In the genomic region with DNA sequence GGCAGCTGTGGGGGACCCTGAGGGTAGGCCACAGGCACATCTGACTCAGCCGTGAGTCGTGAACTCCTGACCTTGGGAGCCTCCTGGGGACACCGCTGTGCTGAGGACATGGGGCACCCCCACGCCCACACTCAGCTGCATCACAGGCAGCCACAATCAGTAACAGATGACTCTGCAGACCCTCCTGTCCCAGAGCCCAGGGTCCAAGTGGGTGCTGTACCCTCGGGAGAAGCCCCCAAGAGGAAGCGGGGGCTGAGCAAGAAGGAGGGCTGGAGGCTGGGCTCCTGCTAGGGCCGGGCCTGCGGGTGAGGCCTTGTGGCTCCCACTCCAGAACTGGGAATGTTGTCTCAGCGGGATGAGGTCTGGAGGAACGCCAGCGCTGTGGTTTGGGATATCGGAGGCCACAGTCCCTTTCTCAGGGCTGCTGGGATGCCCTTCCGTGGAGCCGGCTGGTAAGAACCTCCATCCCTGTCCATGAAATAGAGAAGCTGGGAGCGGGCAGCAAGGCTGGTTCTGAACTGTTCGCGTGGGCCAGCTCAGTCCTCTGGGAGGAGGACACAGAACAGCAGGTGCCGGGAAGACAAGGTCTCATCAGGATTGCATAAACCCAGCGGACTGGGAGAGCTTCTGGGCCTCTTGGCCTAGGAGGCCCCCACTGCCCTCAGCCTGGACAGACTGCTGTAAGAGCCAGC, we compare ENCODE assay signal across 8 cellular contexts. TPM values are rescaled to one million over a fixed set of nuclear protein-coding genes. Genes with fewer than 3 reads are reported as not detected.
DNase-seq lines count a peak whose midpoint lies in the region; ATAC-seq, FAIRE-seq and TF ChIP-seq lines count a peak whose summit lies in the region.

No MANE protein-coding gene starts in this region.

- H3K79me2 ChIP-seq in trophoblast cell (ENCODE audit: control insufficient read depth, insufficient read depth, low read length, poor library complexity) = peaks cover 15% of the 10 kb centered on the region

- no peak overlapping the region for H3K9ac ChIP-seq in trophoblast cell (ENCODE audit: low read length)

- intact Hi-C loops in breast epithelium (cut with DNase I; ENCODE audit: low total_unique reads) (no loop called here), spleen (cut with DNase I; ENCODE audit: low total_unique reads) (no loop called here), pancreas (cut with DNase I) (no loop called here)

- no peak for FAIRE-seq in pancreas (lab: Jason Lieb, UNC)

- H2BK12ac ChIP-seq in trophoblast cell (ENCODE audit: low read length) = peak overlapping the region; percentile 74

- H4K12ac ChIP-seq in trophoblast cell (ENCODE audit: low read depth, low read length) = no peak overlapping the region

- no peak overlapping the region for H3K4me3 ChIP-seq in AG09309 (ENCODE audit: control insufficient read depth, low read depth, low read length)
- no peak overlapping the region for H3K4me3 ChIP-seq in breast epithelium
- no peak overlapping the region for H3K4me3 ChIP-seq in trophoblast cell (ENCODE audit: low read depth, low read length)
- no peak overlapping the region for H3K4me3 ChIP-seq in spleen
- H3K4me3 ChIP-seq in pancreas = no peak overlapping the region

- no peak for ATAC-seq in GM19452 (IDR thresholded peaks at IDR 0.05; ENCODE audit: unreplicated experiment)
- ATAC-seq in pancreas = no peak
- no peak for ATAC-seq in GM19351 (IDR thresholded peaks at IDR 0.05; ENCODE audit: unreplicated experiment)

- H2BK120ac ChIP-seq in trophoblast cell (ENCODE audit: insufficient read depth, low read length, poor library complexity) = no peak overlapping the region

- H3K27me3 ChIP-seq in breast epithelium = no peaks in the 10 kb centered on the region
- no peaks in the 10 kb centered on the region for H3K27me3 ChIP-seq in trophoblast cell (ENCODE audit: insufficient read depth, low read length)
- peaks cover 0 to 75% (median 32%) of the 10 kb centered on the region in 7 donors for H3K27me3 ChIP-seq in spleen (replicated peaks in 1 of 7)
- no peaks in the 10 kb centered on the region for H3K27me3 ChIP-seq in pancreas

- TF ChIP-seq CTCF in AG09309 (IDR thresholded peaks at IDR 0.05; ENCODE audit: control insufficient read depth, insufficient read depth, low read depth, low read length, missing control alignments) = no peak
- no peak for TF ChIP-seq CTCF in breast epithelium (IDR thresholded peaks at IDR 0.05)
- TF ChIP-seq CTCF in spleen (IDR thresholded peaks at IDR 0.05 in 8 of 11, conservative IDR thresholded peaks at IDR 0.05 in 3 of 11) = no peak
- no peak for TF ChIP-seq CTCF in pancreas (IDR thresholded peaks at IDR 0.05)

- no peak overlapping the region for H3K4me2 ChIP-seq in trophoblast cell (ENCODE audit: low read length)

- peaks cover 35 to 42% of the 10 kb centered on the region in 2 donors for H3K4me1 ChIP-seq in breast epithelium
- peaks cover 36 to 38% of the 10 kb centered on the region in 2 experiments for H3K4me1 ChIP-seq in trophoblast cell (ENCODE audit: control insufficient read depth in 1 of 2, insufficient read depth in 2 of 2, low read length in 2 of 2)
- peaks cover 13 to 50% (median 43%) of the 10 kb centered on the region in 6 donors for H3K4me1 ChIP-seq in spleen
- H3K4me1 ChIP-seq in pancreas = peaks cover 16 to 27% (median 22%) of the 10 kb centered on the region in 3 donors

- peak overlapping the region; percentile 19 for H3K14ac ChIP-seq in trophoblast cell (ENCODE audit: low read length)

- peak overlapping the region; percentile 8 for H2AK5ac ChIP-seq in trophoblast cell (ENCODE audit: low read length)

- no peaks in the 10 kb centered on the region for H3K9me3 ChIP-seq in breast epithelium
- no peaks in the 10 kb centered on the region for H3K9me3 ChIP-seq in trophoblast cell (ENCODE audit: insufficient read depth, low read depth, low read length)
- H3K9me3 ChIP-seq in spleen = no peaks in the 10 kb centered on the region
- no peaks in the 10 kb centered on the region for H3K9me3 ChIP-seq in pancreas

- H2AFZ ChIP-seq in trophoblast cell (ENCODE audit: insufficient read depth, low read length, poor library complexity) = no peak overlapping the region

- H3K27ac ChIP-seq in breast epithelium (peak overlapping the region; percentile 55 to 91), trophoblast cell (ENCODE audit: low read depth, low read length) (no peak overlapping the region), spleen (no peak overlapping the region), pancreas (no peak overlapping the region)

- H2BK5ac ChIP-seq in trophoblast cell (ENCODE audit: low read depth, low read length, poor library complexity) = no peak overlapping the region

- peak overlapping the region; percentile 71 for H4K91ac ChIP-seq in trophoblast cell (ENCODE audit: low read depth, low read length)

- peaks cover 35% of the 10 kb centered on the region for H3K79me1 ChIP-seq in trophoblast cell (ENCODE audit: low read length)

- no peak overlapping the region for H3K23ac ChIP-seq in trophoblast cell (ENCODE audit: low read length)

- H3K4ac ChIP-seq in trophoblast cell (ENCODE audit: low read depth, low read length) = no peak overlapping the region

- WGBS in trophoblast cell (ENCODE audit: extremely low coverage, insufficient coverage, insufficient read length) = no CpG with 5 or more reads among the region's 19 CpGs
- WGBS in spleen, 5 donors = 67 to 78% (median 71%) methylated on average over 14 to 19 of the region's 19 CpGs
- 65 to 74% methylated on average over 19 of the region's 19 CpGs for WGBS in pancreas, 2 donors

- peak overlapping the region; percentile 9 for H3K18ac ChIP-seq in trophoblast cell (ENCODE audit: low read length)

- DNase-seq in AG09309 (ENCODE audit: low read depth) (peak; percentile 52), HT1080 (ENCODE audit: low read depth) (peak; percentile 93), breast epithelium (ENCODE audit: low spot score in 2 of 2) (peak in 1 of 2 donors; percentile 79), trophoblast cell (peak; percentile 16 to 28), spleen (no peak), pancreas (no peak)

- H4K8ac ChIP-seq in trophoblast cell (ENCODE audit: low read depth, low read length) = no peak overlapping the region

- TF ChIP-seq POLR2A in breast epithelium (IDR thresholded peaks at IDR 0.05) (no peak), spleen (IDR thresholded peaks at IDR 0.05) (no peak)

- H3K36me3 ChIP-seq in breast epithelium (no peaks in the 10 kb centered on the region), trophoblast cell (ENCODE audit: control insufficient read depth in 1 of 2, insufficient read depth in 2 of 2, low read length in 2 of 2) (no peaks in the 10 kb centered on the region), spleen (no peaks in the 10 kb centered on the region), pancreas (no peaks in the 10 kb centered on the region)

RNA-seq across cellular contexts. Expression of gene LAMA5, which starts 3.1 kb away (rescaled TPM):
- 12.1 and 20.1 TPM in 2 replicates for total RNA-seq in HT1080 (2014; rRNA removed; shearing (Covaris generic))
- 13.4 and 16.2 TPM in 2 replicates for polyA plus RNA-seq in HT1080 (2015; cell fraction: cytosol; rRNA removed)
- polyA plus RNA-seq in HT1080 (2015; cell fraction: nucleus; rRNA removed) = 181 and 184 TPM in 2 replicates
- total RNA-seq in breast epithelium (100 to 1,000 TPM in 1 of 3 donors, 10 to 100 TPM in 2; 16.6 to 114 (median 53.3) TPM), spleen (100 to 1,000 TPM in 4 of 7 donors, 10 to 100 TPM in 3; 69.8 to 203 (median 108) TPM), pancreas (10 to 100 TPM; 43.6 to 89.5 (median 59.4) TPM)
- 135 and 147 TPM in 2 replicates for polyA plus RNA-seq in trophoblast cell (2013)
- polyA plus RNA-seq in spleen (100 to 1,000 TPM in 2 of 3 donors, 10 to 100 TPM in 1; 46.5 to 266 (median 128) TPM), pancreas (100 to 1,000 TPM; 259 to 344 TPM)

RNA-seq across cellular contexts. Expression of gene RPS21, which starts 16.6 kb away (rescaled TPM):
- 2,418 and 4,004 TPM in 2 replicates for total RNA-seq in HT1080 (2014; rRNA removed; shearing (Covaris generic))
- polyA plus RNA-seq in HT1080 (2015; cell fraction: cytosol; rRNA removed) = 4,730 and 10,179 TPM in 2 replicates
- polyA plus RNA-seq in HT1080 (2015; cell fraction: nucleus; rRNA removed) = 1,191 and 1,926 TPM in 2 replicates
- total RNA-seq in breast epithelium (1,000 to 10,000 TPM; 1,723 to 3,116 (median 2,974) TPM), spleen (1,000 to 10,000 TPM; 1,168 to 3,909 (median 1,666) TPM), pancreas (1,000 to 10,000 TPM in 2 of 6 donors, 100 to 1,000 TPM in 4; 662 to 1,102 (median 850) TPM)
- 2,264 and 2,365 TPM in 2 replicates for polyA plus RNA-seq in trophoblast cell (2013)
- polyA plus RNA-seq in spleen (over 10,000 TPM in 2 of 3 donors, 1,000 to 10,000 TPM in 1; 9,792 to 11,722 (median 10,372) TPM), pancreas (1,000 to 10,000 TPM; 2,124 to 2,141 TPM)

RNA-seq across cellular contexts. Expression of gene CABLES2, which starts 36.8 kb away (rescaled TPM):
- total RNA-seq in HT1080 (2014; rRNA removed; shearing (Covaris generic)) = 2.9 and 3.3 TPM in 2 replicates
- polyA plus RNA-seq in HT1080 (2015; cell fraction: cytosol; rRNA removed) = 3.4 and 3.5 TPM in 2 replicates
- polyA plus RNA-seq in HT1080 (2015; cell fraction: nucleus; rRNA removed) = 1.3 and 1.7 TPM in 2 replicates
- total RNA-seq in breast epithelium (1 to 10 TPM; 1.8 to 3.2 (median 2.9) TPM), spleen (1 to 10 TPM; 3.9 to 5.9 (median 4.1) TPM), pancreas (1 to 10 TPM; 1.4 to 2.3 (median 1.9) TPM)
- 15.0 and 15.1 TPM in 2 replicates for polyA plus RNA-seq in trophoblast cell (2013)
- polyA plus RNA-seq in spleen (1 to 10 TPM; 2.0 to 2.7 (median 2.4) TPM), pancreas (1 to 10 TPM; 1.5 to 2.9 TPM)

RNA-seq across cellular contexts. Expression of gene RBBP8NL, which starts 57.1 kb away (rescaled TPM):
- total RNA-seq in HT1080 (2014; rRNA removed; shearing (Covaris generic)) = not detected in 2 replicates
- not detected in 2 replicates for polyA plus RNA-seq in HT1080 (2015; cell fraction: cytosol; rRNA removed)
- polyA plus RNA-seq in HT1080 (2015; cell fraction: nucleus; rRNA removed) = not detected in 2 replicates
- total RNA-seq in breast epithelium = 1 to 10 TPM in 2 of 3 donors, not detected in 1; 2.0 to 4.0 TPM
- polyA plus RNA-seq in trophoblast cell (2013) = 7.9 TPM in 2 replicates
- not detected for total RNA-seq in spleen
- under 1 TPM in 1 of 3 donors, not detected in 2; 0.03 TPM for polyA plus RNA-seq in spleen
- total RNA-seq in pancreas = 1 to 10 TPM in 3 of 6 donors, under 1 TPM in 3; 0.66 to 2.5 (median 1.0) TPM
- polyA plus RNA-seq in pancreas = 1 to 10 TPM; 2.0 to 4.8 TPM

Comparison
In these comparisons a context has a peak if more than half of its experiments do, and no peak if none do; other contexts are left out.
1. DNase-seq: peak in AG09309 (single experiment), HT1080 (single experiment) and trophoblast cell (2 of 2); none in spleen (single experiment) and pancreas (0 of 6).
2. H3K27ac ChIP-seq: peak in breast epithelium (2 of 2); none in trophoblast cell (single experiment), spleen (0 of 8) and pancreas (0 of 4).